In genomic region chr12:52942914-52943207, GRCh38 we compare ENCODE assay signal across 26 cellular contexts. TPM values are rescaled to one million over a fixed set of nuclear protein-coding genes. Genes with fewer than 3 reads are reported as not detected.
DNase-seq lines count a peak whose midpoint lies in the region; ATAC-seq and TF ChIP-seq lines count a peak whose summit lies in the region.
"Had no signal": no experiment of that assay in that cellular context is flagged by ENCODE, and none has a peak within 500 bp of the region (broad histone marks: within the 10 kb centered on the region; RNA-seq: fewer than 3 reads in every experiment).

No MANE protein-coding gene starts in this region.

- peaks cover 63% of the 10 kb centered on the region for H3K4me1 Mint-ChIP-seq in HFFc6 (ENCODE audit: low read depth)
- no peaks in the 10 kb centered on the region for H3K4me1 Mint-ChIP-seq in activated CD8-positive, alpha-beta T cell treated with anti-CD3 and anti-CD28 coated beads, Interleukin-2, amount 10 ng/mL, durations not matched to agents 7 days and 5 days (ENCODE audit: low read depth)
- H3K4me1 Mint-ChIP-seq: activated CD4-positive, alpha-beta T cell treated with anti-CD3 and anti-CD28 coated beads, Interleukin-2, amount 10 ng/mL, durations not matched to agents 24 days and 14 days; IgD-negative memory B cell; natural killer cell had no signal

- no peaks in the 10 kb centered on the region for H3K27me3 ChIP-seq in IMR-90 (ENCODE audit: control insufficient read depth, insufficient read depth, low read length)
- no peaks in the 10 kb centered on the region for H3K27me3 ChIP-seq in mesendoderm (ENCODE audit: insufficient read depth, low read length, poor library complexity)
- H3K27me3 ChIP-seq: gastroesophageal sphincter, upper lobe of left lung had no signal

- peak overlapping the region; percentile 70; the same call in 1 of the 2 replicates for H2AK5ac ChIP-seq in IMR-90 (ENCODE audit: low read depth, low read length)
- peak overlapping the region; percentile 55 for H2AK5ac ChIP-seq in mesendoderm (ENCODE audit: low read length)

- H2BK15ac ChIP-seq in IMR-90 (ENCODE audit: low read depth, low read length) = no peak overlapping the region
- no peak overlapping the region for H2BK15ac ChIP-seq in mesendoderm (replicated peaks; ENCODE audit: low read depth)

- peaks cover 3% of the 10 kb centered on the region for H3K27me3 Mint-ChIP-seq in HFFc6 (ENCODE audit: insufficient read depth)
- peaks cover 10% of the 10 kb centered on the region for H3K27me3 Mint-ChIP-seq in activated CD8-positive, alpha-beta T cell treated with anti-CD3 and anti-CD28 coated beads, Interleukin-2, amount 10 ng/mL, durations not matched to agents 7 days and 5 days (ENCODE audit: low read depth)

- H2BK120ac ChIP-seq in IMR-90 (ENCODE audit: low read depth, low read length) (no peak overlapping the region), mesendoderm (ENCODE audit: low read depth, low read length) (no peak overlapping the region)

- TF ChIP-seq POLR2A in IMR-90 (IDR thresholded peaks at IDR 0.05; ENCODE audit: low read depth, low read length) = no peak

- no peak overlapping the region for H3K56ac ChIP-seq in IMR-90 (ENCODE audit: extremely low read depth, insufficient read depth, low read length)
- peak overlapping the region; percentile 75 for H3K56ac ChIP-seq in mesendoderm (ENCODE audit: low read length)

- H4K8ac ChIP-seq in IMR-90 (ENCODE audit: low read depth in 2 of 2, low read length in 2 of 2) (no peak overlapping the region), mesendoderm (ENCODE audit: low read depth, low read length) (no peak overlapping the region)

- H4K5ac ChIP-seq in IMR-90 (ENCODE audit: low read depth, low read length) = no peak overlapping the region
- H4K5ac ChIP-seq in mesendoderm (ENCODE audit: low read length) = no peak overlapping the region

- TF ChIP-seq CTCF in IMR-90 (conservative IDR thresholded peaks at IDR 0.05; ENCODE audit: low read depth, low read length) (no peak), HFFc6 (IDR thresholded peaks at IDR 0.05) (no peak)

- no peaks in the 10 kb centered on the region for H3K9me3 Mint-ChIP-seq in HFFc6
- H3K9me3 Mint-ChIP-seq in activated CD8-positive, alpha-beta T cell treated with anti-CD3 and anti-CD28 coated beads, Interleukin-2, amount 10 ng/mL, durations not matched to agents 7 days and 5 days (ENCODE audit: insufficient read depth) = no peaks in the 10 kb centered on the region

- no peak overlapping the region for H3K4me3 Mint-ChIP-seq in HFFc6
- H3K4me3 Mint-ChIP-seq in activated CD8-positive, alpha-beta T cell treated with anti-CD3 and anti-CD28 coated beads, Interleukin-2, amount 10 ng/mL, durations not matched to agents 7 days and 5 days = no peak overlapping the region
- H3K4me3 Mint-ChIP-seq: activated CD4-positive, alpha-beta T cell treated with anti-CD3 and anti-CD28 coated beads, Interleukin-2, amount 10 ng/mL, durations not matched to agents 24 days and 14 days; IgD-negative memory B cell; natural killer cell had no signal

- H3K4me3 ChIP-seq in IMR-90 (ENCODE audit: insufficient read depth, low read depth, low read length) (no peak overlapping the region), mesendoderm (ENCODE audit: low read length) (no peak overlapping the region)
- H3K4me3 ChIP-seq: gastroesophageal sphincter, HAP-1, upper lobe of left lung had no signal

- H3K27ac ChIP-seq in IMR-90 (ENCODE audit: insufficient read depth, low read length) = no peak overlapping the region
- H3K27ac ChIP-seq in mesendoderm (ENCODE audit: low read depth, low read length) = no peak overlapping the region
- H3K27ac ChIP-seq: gastroesophageal sphincter, HL-60 had no signal

- no peak overlapping the region for H4K91ac ChIP-seq in IMR-90 (ENCODE audit: insufficient read depth, low read depth, low read length)

- no peaks in the 10 kb centered on the region for H3K79me2 ChIP-seq in mesendoderm (ENCODE audit: control insufficient read depth, insufficient read depth, low read length)

- peaks cover 21% of the 10 kb centered on the region for H3K4me1 ChIP-seq in IMR-90 (ENCODE audit: control insufficient read depth, insufficient read depth, low read length)
- H3K4me1 ChIP-seq in mesendoderm (ENCODE audit: control insufficient read depth, low read depth, low read length) = peaks cover 37% of the 10 kb centered on the region
- H3K4me1 ChIP-seq: gastroesophageal sphincter, HAP-1 had no signal

- H3K27ac Mint-ChIP-seq in HFFc6 = no peak overlapping the region
- H3K27ac Mint-ChIP-seq in activated CD8-positive, alpha-beta T cell treated with anti-CD3 and anti-CD28 coated beads, Interleukin-2, amount 10 ng/mL, durations not matched to agents 7 days and 5 days = no peak overlapping the region
- H3K27ac Mint-ChIP-seq: activated CD4-positive, alpha-beta T cell treated with anti-CD3 and anti-CD28 coated beads, Interleukin-2, amount 10 ng/mL, durations not matched to agents 24 days and 14 days; IgD-negative memory B cell; natural killer cell had no signal

- no peak for TF ChIP-seq RAD21 in IMR-90 (IDR thresholded peaks at IDR 0.05; ENCODE audit: low read length)

- no TSS peak for BruUV-seq in IMR-90 (replicated peaks; lab: Mats Ljungman, UMichigan)

- H3K79me1 ChIP-seq in IMR-90 (ENCODE audit: low read depth in 1 of 2, low read length in 2 of 2) (peaks cover 9 to 29% of the 10 kb centered on the region in 2 experiments; a peak in 2 of 4 replicates), mesendoderm (ENCODE audit: low read length) (peaks cover under 1% of the 10 kb centered on the region)

- H3K9me1 ChIP-seq in IMR-90 (ENCODE audit: insufficient read depth, low read length) = peaks cover 11% of the 10 kb centered on the region; the same call in 1 of the 2 replicates

- no peak overlapping the region for H2BK20ac ChIP-seq in IMR-90 (ENCODE audit: low read depth, low read length)

- no peak overlapping the region for H3K14ac ChIP-seq in IMR-90 (replicated peaks; ENCODE audit: low read depth, low read length)

- peaks cover 34% of the 10 kb centered on the region for H3K36me3 Mint-ChIP-seq in HFFc6 (ENCODE audit: low read depth)
- H3K36me3 Mint-ChIP-seq in activated CD8-positive, alpha-beta T cell treated with anti-CD3 and anti-CD28 coated beads, Interleukin-2, amount 10 ng/mL, durations not matched to agents 7 days and 5 days (ENCODE audit: low read depth) = no peaks in the 10 kb centered on the region
- H3K36me3 Mint-ChIP-seq: IgD-negative memory B cell, natural killer cell had no signal

- H2AFZ ChIP-seq in IMR-90 (replicated peaks; ENCODE audit: low read length, poor library complexity) = no peak overlapping the region

- no peaks in the 10 kb centered on the region; the same call in 1 of the 2 replicates for H3K9me3 ChIP-seq in IMR-90 (ENCODE audit: control insufficient read depth, insufficient read depth, low read length)
- H3K9me3 ChIP-seq: HAP-1, upper lobe of left lung had no signal

- H2AK9ac ChIP-seq in IMR-90 (replicated peaks; ENCODE audit: low read depth, low read length, poor library complexity) = no peak overlapping the region

- ATAC-seq in IMR-90 (ENCODE audit: low read depth) (no peak), HG03139 (IDR thresholded peaks at IDR 0.05; ENCODE audit: unreplicated experiment) (no peak), GM18909 (IDR thresholded peaks at IDR 0.05; ENCODE audit: poor library complexity, unreplicated experiment) (no peak)
- ATAC-seq in activated CD8-positive, alpha-beta T cell treated with anti-CD3 and anti-CD28 coated beads, Interleukin-2, amount 10 ng/mL, durations not matched to agents 7 days and 5 days = no peak
- ATAC-seq: esophagus mucosa, gastroesophageal sphincter, natural killer cell had no signal

- H3K4me2 ChIP-seq in IMR-90 (ENCODE audit: low read depth, low read length) (no peak overlapping the region), mesendoderm (ENCODE audit: low read length) (no peak overlapping the region)

- no peaks in the 10 kb centered on the region for H4K20me1 ChIP-seq in IMR-90 (ENCODE audit: insufficient read depth, low read length)

- DNase-seq in DMS153 (lab: John Stamatoyannopoulos, UW) (peak; percentile 61), IMR-90 (no peak), NCI-H510A (lab: John Stamatoyannopoulos, UW) (peak; percentile 76), mesendoderm (peak; percentile 40), HFFc6 (no peak)
- no peak for DNase-seq in activated CD8-positive, alpha-beta T cell treated with anti-CD3 and anti-CD28 coated beads, Interleukin-2, amount 10 ng/mL, durations not matched to agents 7 days and 5 days
- DNase-seq: activated CD4-positive, alpha-beta T cell treated with anti-CD3 and anti-CD28 coated beads, Interleukin-2, amount 10 ng/mL, durations not matched to agents 24 days and 14 days; AML-193; caudate nucleus; COR-L47; effector CD4-positive, alpha-beta T cell; kidney glomerular epithelial cell; mesenchymal stem cell; MM.1S; natural killer cell; NCI-H446; posterior cingulate gyrus; stimulated activated naive CD4-positive, alpha-beta T cell had no signal

- POLR2A ChIA-PET in IMR-90 (lab: Charles Lee; ENCODE audit: unreplicated experiment) = no interaction called here
- POLR2A ChIA-PET in activated CD8-positive, alpha-beta T cell treated with anti-CD3 and anti-CD28 coated beads, Interleukin-2, amount 10 ng/mL, durations not matched to agents 7 days and 5 days (lab: Charles Lee) = no interaction called here

- H3K36me3 ChIP-seq in IMR-90 (ENCODE audit: control insufficient read depth, insufficient read depth, low read length) (no peaks in the 10 kb centered on the region), mesendoderm (ENCODE audit: control insufficient read depth, insufficient read depth, low read length) (no peaks in the 10 kb centered on the region)
- H3K36me3 ChIP-seq: gastroesophageal sphincter, HAP-1, upper lobe of left lung had no signal

- in situ Hi-C loops in IMR-90 (cut with MboI; ENCODE audit: low sequenced_read_pairs) = no loop called here

- 60% methylated on average over 4 of the region's 6 CpGs; no CpG with 5 or more reads in 1 of the 2 experiments for WGBS in IMR-90 (ENCODE audit: extremely low coverage in 2 of 2, insufficient read length in 1 of 2), 2 experiments
- no CpG with 5 or more reads among the region's 6 CpGs for WGBS in mesendoderm (ENCODE audit: extremely low coverage, insufficient coverage, low lambda C conversion rate)

- intact Hi-C loops in IMR-90 (cut with micrococcal nuclease) = no loop called here

- H3K9ac ChIP-seq in IMR-90 (ENCODE audit: low read depth, low read length) (no peak overlapping the region), mesendoderm (ENCODE audit: low read length) (peak overlapping the region; percentile 5)

- no peak overlapping the region for H3K23ac ChIP-seq in IMR-90 (ENCODE audit: low read depth, low read length)
- H3K23ac ChIP-seq in mesendoderm (ENCODE audit: low read length) = no peak overlapping the region

- no peak overlapping the region for H3K4ac ChIP-seq in IMR-90 (ENCODE audit: low read depth, low read length)
- H3K4ac ChIP-seq in mesendoderm (ENCODE audit: low read depth, low read length) = peak overlapping the region; percentile 20

- H3K18ac ChIP-seq in IMR-90 (ENCODE audit: low read depth, low read length) (no peak overlapping the region), mesendoderm (ENCODE audit: low read length) (peak overlapping the region; percentile 5)

- H2BK5ac ChIP-seq in IMR-90 (ENCODE audit: low read depth, low read length, poor library complexity, severe bottlenecking) = no peak overlapping the region
- H2BK5ac ChIP-seq in mesendoderm (ENCODE audit: low read length) = peak overlapping the region; percentile 4

- CTCF ChIA-PET in IMR-90 (lab: Yijun Ruan, JAX) = no interaction called here
- CTCF ChIA-PET in activated CD8-positive, alpha-beta T cell treated with anti-CD3 and anti-CD28 coated beads, Interleukin-2, amount 10 ng/mL, durations not matched to agents 7 days and 5 days (lab: Charles Lee) = interaction anchor here (0.8 to 3.3 kb wide), 2 partner anchors 9 to 58 kb away, joined by 3 to 16 read pairs; no protein-coding TSS in a partner anchor

- dilution Hi-C loops in IMR-90 (cut with HindIII; ENCODE audit: low sequenced_read_pairs, unreplicated experiment) = no loop called here

RNA-seq across cellular contexts. Expression of gene KRT18, which starts 6.1 kb away (rescaled TPM):
- total RNA-seq in IMR-90 (2012; rRNA removed) = 465 and 488 TPM in 2 replicates
- polyA plus RNA-seq in IMR-90 (2012; rRNA removed) = 272 and 287 TPM in 2 replicates
- 215 and 331 TPM in 2 replicates for polyA plus RNA-seq in IMR-90 (2012; cell fraction: cytosol; rRNA removed)
- 179 and 252 TPM in 2 replicates for polyA plus RNA-seq in IMR-90 (2012; cell fraction: nucleus; rRNA removed; ENCODE audit: low replicate concordance)
- 373 TPM for polyA plus RNA-seq in mesendoderm (2013, experiment 1 of 2)
- 379 TPM for polyA plus RNA-seq in mesendoderm (2013, experiment 2 of 2)
- total RNA-seq in HFFc6 (2021; fragmentation: NEBNext Ultra II Directional; extraction: Animal tissue kit (Norgen Biotek cat#: 25700)) = 100 to 1,000 TPM; 556 to 745 (median 582) TPM
- under 1 TPM; 0.44 to 0.95 TPM for total RNA-seq in activated CD8-positive, alpha-beta T cell treated with anti-CD3 and anti-CD28 coated beads, Interleukin-2, amount 10 ng/mL, durations not matched to agents 7 days and 5 days

RNA-seq across cellular contexts. Expression of gene KRT8, which starts 38.0 kb away (rescaled TPM):
- total RNA-seq in IMR-90 (2012; rRNA removed) = 10.9 and 14.2 TPM in 2 replicates
- 38.6 and 39.3 TPM in 2 replicates for polyA plus RNA-seq in IMR-90 (2012; rRNA removed)
- 30.9 and 49.3 TPM in 2 replicates for polyA plus RNA-seq in IMR-90 (2012; cell fraction: cytosol; rRNA removed)
- polyA plus RNA-seq in IMR-90 (2012; cell fraction: nucleus; rRNA removed; ENCODE audit: low replicate concordance) = 26.9 and 31.3 TPM in 2 replicates
- 450 TPM for polyA plus RNA-seq in mesendoderm (2013, experiment 1 of 2)
- 461 TPM for polyA plus RNA-seq in mesendoderm (2013, experiment 2 of 2)
- 10 to 100 TPM; 41.4 to 50.4 (median 44.8) TPM for total RNA-seq in HFFc6 (2021; fragmentation: NEBNext Ultra II Directional; extraction: Animal tissue kit (Norgen Biotek cat#: 25700))
- total RNA-seq in activated CD8-positive, alpha-beta T cell treated with anti-CD3 and anti-CD28 coated beads, Interleukin-2, amount 10 ng/mL, durations not matched to agents 7 days and 5 days = not detected
- polyA plus RNA-seq: IgD-negative memory B cell had no signal

Comparison
In these comparisons a context has a peak if more than half of its experiments do, and no peak if none do; other contexts are left out.
1. DNase-seq: peak in DMS153 (single experiment), NCI-H510A (single experiment) and mesendoderm (single experiment); none in IMR-90 (single experiment), HFFc6 (single experiment) and activated CD8-positive, alpha-beta T cell treated with anti-CD3 and anti-CD28 coated beads, Interleukin-2, amount 10 ng/mL, durations not matched to agents 7 days and 5 days (single experiment).
2. RNA of gene KRT18, which starts 6.1 kb away (total RNA-seq): 556 to 745 TPM in HFFc6 and 465 to 488 TPM in IMR-90; 0.44 to 0.95 TPM in activated CD8-positive, alpha-beta T cell treated with anti-CD3 and anti-CD28 coated beads, Interleukin-2, amount 10 ng/mL, durations not matched to agents 7 days and 5 days; every median in the first group is over 100 times any median in the second.
3. RNA of gene KRT8, which starts 38.0 kb away (total RNA-seq): 41.4 to 50.4 TPM in HFFc6 and 10.9 to 14.2 TPM in IMR-90; not detected in activated CD8-positive, alpha-beta T cell treated with anti-CD3 and anti-CD28 coated beads, Interleukin-2, amount 10 ng/mL, durations not matched to agents 7 days and 5 days; every median in the first group is over 10 times any median in the second.